In the genomic region with DNA sequence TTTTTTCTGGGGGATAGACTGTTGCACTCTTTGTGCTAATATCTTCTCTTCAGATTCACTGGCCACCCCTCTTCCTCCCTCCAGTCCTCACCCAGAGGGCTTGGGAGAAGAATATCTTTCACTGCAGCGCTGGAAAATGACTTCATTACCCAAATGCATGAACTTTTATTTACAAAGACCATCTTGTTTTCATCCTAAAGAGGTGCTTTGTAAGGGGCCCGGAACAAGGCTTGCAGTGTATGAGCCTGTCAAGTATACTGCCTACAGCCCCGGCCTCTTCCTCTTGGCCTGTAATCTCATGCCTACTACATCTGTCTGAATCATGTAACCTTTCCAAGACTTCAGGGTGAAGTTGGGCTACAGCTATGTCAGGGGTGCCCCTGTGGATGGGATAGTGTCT, we compare ENCODE assay signal across 8 cellular contexts. TPM values are rescaled to one million over a fixed set of nuclear protein-coding genes. Genes with fewer than 3 reads are reported as not detected.
A peak's percentile ranks its signal among the peaks of the same experiment; 100 is the strongest.
DNase-seq lines count a peak whose midpoint lies in the region; ATAC-seq and TF ChIP-seq lines count a peak whose summit lies in the region.

No MANE protein-coding gene starts in this region.

- POLR2A ChIA-PET in HEK293 (lab: Yijun Ruan, JAX) (interaction anchor here (0.7 to 3.0 kb wide), 19 partner anchors 8 to 167 kb away, joined by 3 to 32 read pairs (median 5); partner anchors contain the start of genes FAM229B and TUBE1), T-cell (lab: Charles Lee) (no interaction called here)

- H3K9me3 ChIP-seq in HEK293 (ENCODE audit: control insufficient read depth, insufficient read depth, low read depth, low read length) (no peaks in the 10 kb centered on the region), iPS-18c (ENCODE audit: control insufficient read depth, insufficient read depth, low read length) (no peaks in the 10 kb centered on the region), sigmoid colon (no peaks in the 10 kb centered on the region)

- H3K27me3 Mint-ChIP-seq in T-cell = peaks cover 32 to 40% of the 10 kb centered on the region in 2 donors

- no peak for TF ChIP-seq POLR2A in sigmoid colon (IDR thresholded peaks at IDR 0.05)

- H3K4me3 Mint-ChIP-seq in T-cell = peak overlapping the region in 1 of 3 donors; percentile 75

- H3K36me3 ChIP-seq in HEK293 (ENCODE audit: control insufficient read depth in 2 of 2, insufficient read depth in 1 of 2, low read length in 2 of 2) (no peaks in the 10 kb centered on the region), sigmoid colon (no peaks in the 10 kb centered on the region)

- no peak for ATAC-seq in T-cell (replicated peaks in 1 of 4)

- intact Hi-C loops in sigmoid colon (cut with DNase I) = loop anchor here (2.0 to 5.0 kb wide), 2 partner anchors 57 to 76 kb away; no protein-coding TSS in a partner anchor

- in situ Hi-C loops in astrocyte of the spinal cord (cut with HindIII; ENCODE audit: low sequenced_read_pairs) = no loop called here

- TF ChIP-seq EP300 in sigmoid colon (IDR thresholded peaks at IDR 0.05) = no peak

- H3K36me3 Mint-ChIP-seq in T-cell = no peaks in the 10 kb centered on the region

- peak overlapping the region; percentile 94 for H3K27ac ChIP-seq in HEK293 (ENCODE audit: extremely low read depth, low read depth, low read length)
- peak overlapping the region; percentile 88 to 95 (median 91) for H3K27ac ChIP-seq in sigmoid colon

- DNase-seq in astrocyte of the spinal cord (ENCODE audit: low read depth, low spot score) = no peak
- DNase-seq in sigmoid colon = no peak
- DNase-seq in EL = no peak
- no peak for DNase-seq in Kasumi-1 (lab: John Stamatoyannopoulos, UW)
- DNase-seq in T-cell = no peak
- DNase-seq in SHP77 treated with DMSO at 0.1 percent for 48 hours (lab: John Stamatoyannopoulos, UW) = no peak

- H3K4me3 ChIP-seq in HEK293 (ENCODE audit: low read depth, low read length) = no peak overlapping the region
- peak overlapping the region; percentile 80 for H3K4me3 ChIP-seq in astrocyte of the spinal cord (ENCODE audit: low read depth, low read length)
- peak overlapping the region; percentile 73; the same call in 1 of the 2 replicates for H3K4me3 ChIP-seq in iPS-18c (ENCODE audit: insufficient read depth, low read depth, low read length)
- H3K4me3 ChIP-seq in sigmoid colon = peak overlapping the region in 3 of 4 donors; percentile 62 to 83 (median 69)

- no peak overlapping the region for H3K27ac Mint-ChIP-seq in T-cell

- no peaks in the 10 kb centered on the region for H3K27me3 ChIP-seq in sigmoid colon

- WGBS in sigmoid colon, 2 donors = 68 to 69% methylated on average over 3 of the region's 3 CpGs

- TF ChIP-seq CTCF in HEK293 (tag by site-specific recombination; IDR thresholded peaks at IDR 0.05) (no peak), astrocyte of the spinal cord (IDR thresholded peaks at IDR 0.05; ENCODE audit: low read depth, low read length) (no peak), sigmoid colon (IDR thresholded peaks at IDR 0.05) (no peak)

- no peaks in the 10 kb centered on the region for H3K9me3 Mint-ChIP-seq in T-cell

- CTCF ChIA-PET in HEK293 (lab: Yijun Ruan, JAX) = interaction anchor here (0.6 to 4.7 kb wide), 9 partner anchors 10 to 224 kb away, joined by 3 to 41 read pairs (median 4); no protein-coding TSS in a partner anchor
- CTCF ChIA-PET in T-cell (lab: Charles Lee) = interaction anchor here in 1 of 2 donors (2.1 kb wide), 1 partner anchor 75 kb away, joined by 5 read pairs; no protein-coding TSS in a partner anchor

- H3K4me1 Mint-ChIP-seq in T-cell = peaks cover 15 to 16% (median 16%) of the 10 kb centered on the region in 3 donors

- H3K4me1 ChIP-seq in HEK293 (ENCODE audit: control insufficient read depth, insufficient read depth, low read length) (peaks cover 24% of the 10 kb centered on the region), sigmoid colon (peaks cover 0 to 33% (median 25%) of the 10 kb centered on the region in 4 donors)

TF ChIP-seq in HEK293, 187 proteins besides CTCF, POLR2A, EP300 and RAD21:
- TF ChIP-seq ZSCAN5A (tag by site-specific recombination; IDR thresholded peaks at IDR 0.05) = no peak
- 0 out of 2 replicates have a peak, but pooled peaks have one; percentile 8 for TF ChIP-seq ZBTB8A (tag by site-specific recombination; IDR thresholded peaks at IDR 0.05)
- no peak for TF ChIP-seq ATF2 (tag by site-specific recombination; IDR thresholded peaks at IDR 0.05; ENCODE audit: low read depth)
- peak; percentile 97 for TF ChIP-seq ZBTB20 (tag by site-specific recombination; IDR thresholded peaks at IDR 0.05)
- no peak for TF ChIP-seq OVOL3 (tag by site-specific recombination; IDR thresholded peaks at IDR 0.05)

RNA-seq across cellular contexts. Expression of gene LAMA4, which starts 0.6 kb away (rescaled TPM):
- total RNA-seq in sigmoid colon = 100 to 1,000 TPM in 3 of 4 donors, 10 to 100 TPM in 1; 95.3 to 225 (median 140) TPM
- polyA plus RNA-seq in sigmoid colon = 10 to 100 TPM in 1 of 3 donors, 1 to 10 TPM in 2; 6.9 to 16.6 (median 9.0) TPM
- total RNA-seq in T-cell = under 1 TPM in 3 of 5 donors, not detected in 2; 0.25 to 0.85 (median 0.56) TPM

Comparison
In these comparisons a context has a peak if more than half of its experiments do, and no peak if none do; other contexts are left out.
1. RNA of gene LAMA4, which starts 0.6 kb away (total RNA-seq): 95.3 to 225 TPM in sigmoid colon; 0.25 to 0.85 TPM in T-cell; every median in the first group is over 10 times any median in the second.